ENCODE assay signal across 14 cellular contexts in the genomic region with DNA sequence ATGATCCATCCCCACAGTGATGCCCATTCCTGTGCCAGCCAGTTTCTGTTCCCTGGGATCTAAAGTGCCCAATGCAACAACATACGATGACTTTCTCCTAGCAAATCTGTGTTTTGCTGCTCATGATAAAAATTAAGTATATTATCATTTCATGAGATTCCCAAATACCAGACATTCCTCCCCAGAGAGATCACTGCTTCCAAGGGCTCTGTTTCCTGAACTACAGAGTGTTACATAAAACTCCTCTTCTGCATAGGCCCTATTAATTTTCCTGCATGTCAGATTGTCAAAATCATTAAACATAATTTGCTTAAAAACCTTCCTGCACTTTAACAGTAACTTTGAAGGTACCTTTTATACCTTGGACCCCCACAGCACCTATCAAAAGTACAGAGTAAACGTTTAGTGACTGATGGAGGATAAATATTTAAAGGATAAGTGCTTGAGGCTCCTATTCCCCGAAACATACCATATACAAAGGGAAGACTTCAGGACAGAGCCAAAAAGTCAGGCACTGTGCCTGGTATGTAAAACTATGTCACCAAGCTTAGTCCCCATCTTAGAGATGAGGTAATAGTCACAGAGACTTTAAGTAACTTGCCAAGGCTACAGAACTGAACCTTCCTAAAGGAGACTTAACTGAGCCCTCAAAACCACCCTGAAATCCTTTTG. TPM values are rescaled to one million over a fixed set of nuclear protein-coding genes. Genes with fewer than 3 reads are reported as not detected.
A peak's percentile ranks its signal among the peaks of the same experiment; 100 is the strongest.
DNase-seq lines count a peak whose midpoint lies in the region; ATAC-seq and TF ChIP-seq lines count a peak whose summit lies in the region.
"Had no signal": no experiment of that assay in that cellular context is flagged by ENCODE, and none has a peak within 500 bp of the region (broad histone marks: within the 10 kb centered on the region; RNA-seq: fewer than 3 reads in every experiment).

No MANE protein-coding gene starts in this region.

- intact Hi-C loops in left colon (cut with DNase I, micrococcal nuclease), result no loop called here

- TF ChIP-seq CTCF in fibroblast of villous mesenchyme (IDR thresholded peaks at IDR 0.05; ENCODE audit: insufficient read depth, low read depth, low read length) (no peak), GM13976 (IDR thresholded peaks at IDR 0.05; ENCODE audit: borderline replicate concordance, control extremely low read depth, extremely low read depth, insufficient read depth, missing control alignments) (no peak)

- ATAC-seq in left colon (no peak), GM18519 (IDR thresholded peaks at IDR 0.05; ENCODE audit: low FRiP score, unreplicated experiment) (no peak), HG03378 (IDR thresholded peaks at IDR 0.05; ENCODE audit: unreplicated experiment) (no peak)

- in situ Hi-C loops in GM13976 (cut with MboI; ENCODE audit: low sequenced_read_pairs, unreplicated experiment), result no loop called here

- no peak overlapping the region for H3K4me3 ChIP-seq in fibroblast of villous mesenchyme (ENCODE audit: low read depth, low read length)

- DNase-seq in GM04503 (ENCODE audit: low read depth) (peak; percentile 15), astrocyte of the hippocampus (ENCODE audit: low read depth, low spot score) (peak; percentile 42), fibroblast of villous mesenchyme (ENCODE audit: low read depth) (peak; percentile 26), GM13976 (ENCODE audit: low spot score) (no peak), left colon (no peak)
- DNase-seq: Karpas-422, MM.1S, NCI-H1105 treated with DMSO at 0.1 percent for 48 hours, NCI-H187 treated with DMSO at 0.1 percent for 48 hours, NCI-H2171, NCI-H82, Right ventricle myocardium superior had no signal

RNA-seq across cellular contexts. Expression of a gene that starts 50.2 kb away (rescaled TPM):
- 62.2 and 80.7 TPM in 2 replicates for total RNA-seq in fibroblast of villous mesenchyme
- total RNA-seq in left colon, result 10 to 100 TPM; 81.2 to 89.0 TPM

Comparison
In these comparisons a context has a peak if more than half of its experiments do, and no peak if none do; other contexts are left out.
1. DNase-seq: peak in GM04503 (single experiment), astrocyte of the hippocampus (single experiment) and fibroblast of villous mesenchyme (single experiment); none in GM13976 (single experiment) and left colon (0 of 2).